8 cellular contexts compared by ENCODE assay signal in the genomic region with DNA sequence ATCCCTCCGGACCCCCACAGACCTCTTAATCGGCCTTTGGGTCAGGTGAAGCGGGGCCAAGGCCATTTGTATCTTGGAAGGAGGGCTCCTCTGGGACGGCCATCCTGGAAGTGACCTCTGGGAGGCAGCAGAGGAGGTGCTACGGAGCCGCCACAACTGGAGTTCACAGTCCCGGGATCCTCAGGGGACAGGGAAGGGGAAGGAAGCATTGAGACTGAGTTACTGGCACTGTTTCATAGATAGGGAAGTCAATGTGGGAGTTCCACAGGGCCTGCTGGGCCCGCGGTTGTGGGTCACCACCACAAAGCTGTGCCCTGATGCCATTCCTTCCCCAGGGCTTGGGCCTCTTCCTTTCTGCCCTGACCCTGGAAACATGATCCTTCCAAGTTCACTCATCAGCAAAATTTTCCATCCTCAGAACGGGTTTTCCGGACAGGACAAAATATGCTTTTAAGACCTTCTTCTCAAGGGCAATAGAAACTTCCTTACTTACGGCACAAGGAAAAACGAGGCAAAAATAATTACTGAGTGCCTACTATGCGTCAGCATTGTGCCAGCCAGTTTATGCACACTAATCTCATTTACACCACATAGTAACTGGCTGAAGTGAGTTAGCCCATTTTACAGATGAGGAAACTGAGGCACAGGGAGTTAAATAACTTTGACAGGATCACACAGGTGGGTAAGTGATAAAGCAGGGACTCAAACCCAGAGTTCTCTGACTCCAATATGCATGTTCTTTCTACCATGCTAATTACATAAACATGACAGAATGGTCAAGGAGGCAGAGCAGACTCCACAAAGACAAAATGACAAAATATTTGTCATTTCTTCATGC.
DNase-seq lines count a peak whose midpoint lies in the region; ATAC-seq and TF ChIP-seq lines count a peak whose summit lies in the region.

No MANE protein-coding gene starts in this region.

- H3K27ac ChIP-seq in iPS DF 6.9 (ENCODE audit: low read length) = no peak overlapping the region
- H3K27ac ChIP-seq in tibial artery = no peak overlapping the region

- no peaks in the 10 kb centered on the region for H3K9me3 ChIP-seq in iPS DF 6.9 (ENCODE audit: control insufficient read depth, insufficient read depth, low read length)
- no peaks in the 10 kb centered on the region for H3K9me3 ChIP-seq in tibial artery

- peak; percentile 18 to 24 for TF ChIP-seq CTCF in tibial artery (IDR thresholded peaks at IDR 0.05)

- no peaks in the 10 kb centered on the region for H3K4me1 ChIP-seq in iPS DF 6.9 (ENCODE audit: control insufficient read depth, insufficient read depth, low read length)
- H3K4me1 ChIP-seq in tibial artery = peaks cover 0 to 24% (median 11%) of the 10 kb centered on the region in 4 donors

- intact Hi-C loops in tibial artery (cut with DNase I; ENCODE audit: low total_unique reads) = no loop called here

- no peaks in the 10 kb centered on the region for H3K27me3 ChIP-seq in iPS DF 6.9 (ENCODE audit: control insufficient read depth, insufficient read depth, low read length)
- no peaks in the 10 kb centered on the region for H3K27me3 ChIP-seq in tibial artery

- no peak for ATAC-seq in activated CD4-positive, CD25-positive, alpha-beta regulatory T cell treated with anti-CD3 and anti-CD28 coated beads, Interleukin-2, amount 50 U/mL, for 24 hours
- no peak for ATAC-seq in GM19395 (IDR thresholded peaks at IDR 0.05; ENCODE audit: unreplicated experiment)

- DNase-seq in DMS 273 (lab: John Stamatoyannopoulos, UW; ENCODE audit: unreplicated experiment) (peak; percentile 65), DMS 273 treated with DMSO at 0.1 percent for 48 hours (lab: John Stamatoyannopoulos, UW) (no peak), amniotic stem cell (lab: John Stamatoyannopoulos, UW) (peak; percentile 35), iPS DF 6.9 (ENCODE audit: low read depth, low spot score) (peak; percentile 50), tibial artery (peak in 1 of 2 donors; percentile 27), SKM-1 treated with dmso at 0.1 percent for 144 hours (lab: John Stamatoyannopoulos, UW; ENCODE audit: unreplicated experiment) (no peak)

- no CpG with 5 or more reads among the region's 14 CpGs for WGBS in iPS DF 6.9 (ENCODE audit: insufficient coverage, insufficient read length)

- H3K36me3 ChIP-seq in iPS DF 6.9 (ENCODE audit: control insufficient read depth, insufficient read depth, low read length) (no peaks in the 10 kb centered on the region), tibial artery (no peaks in the 10 kb centered on the region)

- H3K4me3 ChIP-seq in iPS DF 6.9 (ENCODE audit: low read length) (no peak overlapping the region), tibial artery (no peak overlapping the region)

Comparison
In these comparisons a context has a peak if more than half of its experiments do, and no peak if none do; other contexts are left out.
1. DNase-seq: peak in DMS 273 (single experiment), amniotic stem cell (single experiment) and iPS DF 6.9 (single experiment); none in DMS 273 treated with DMSO at 0.1 percent for 48 hours (single experiment) and SKM-1 treated with dmso at 0.1 percent for 144 hours (single experiment).